In the genomic region with DNA sequence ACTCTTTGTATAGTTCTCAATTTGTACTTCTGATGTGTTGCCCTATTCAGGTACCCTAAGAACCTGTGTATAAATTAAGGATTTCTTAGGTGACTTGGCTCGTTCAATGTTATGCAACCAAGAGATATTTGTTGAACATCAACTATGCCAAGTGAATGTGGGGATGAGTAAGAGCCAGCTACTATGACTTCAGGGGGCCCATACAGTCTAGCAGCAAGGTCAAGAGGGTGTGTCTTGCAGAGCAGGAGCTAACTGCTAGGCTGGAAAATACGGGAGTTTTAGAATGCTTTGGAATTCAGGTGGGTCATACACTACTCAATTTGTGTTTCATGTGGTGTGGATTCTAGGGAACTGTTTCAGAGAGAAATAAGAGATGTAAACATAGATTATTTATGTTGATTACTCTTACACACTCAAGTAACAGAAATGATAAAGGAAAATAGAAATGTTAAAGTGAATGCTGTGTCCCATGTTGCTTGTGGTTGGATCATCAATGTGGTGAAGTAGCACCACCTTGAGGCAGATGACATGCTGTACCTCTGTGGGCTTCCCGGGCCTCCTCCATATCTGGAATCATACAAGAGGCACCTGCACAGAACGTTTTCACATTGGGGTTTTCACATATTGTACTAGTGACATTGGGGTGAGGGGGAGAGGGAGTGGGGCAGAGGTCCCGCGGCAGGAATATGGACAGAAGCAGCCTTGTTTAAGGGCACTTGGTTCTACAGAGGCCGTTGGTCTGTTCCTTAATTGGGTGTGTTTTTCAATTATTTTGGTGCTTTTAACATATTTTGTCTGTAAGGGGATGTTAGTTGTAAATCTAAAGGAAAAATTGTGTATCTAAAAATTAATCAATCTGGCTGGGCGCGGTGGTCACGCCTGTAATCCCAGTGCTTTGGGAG, we compare ENCODE assay signal across 1 cellular context.
TF ChIP-seq lines count a peak whose summit lies in the region.

No MANE protein-coding gene starts in this region.

TF ChIP-seq in GM12878, 131 proteins besides CTCF, POLR2A, EP300 and RAD21 (continued from another document):
- no peak for TF ChIP-seq HDAC2 (IDR thresholded peaks at IDR 0.05)
- TF ChIP-seq SMAD5 (IDR thresholded peaks at IDR 0.05; ENCODE audit: low read depth) = peak; percentile 57; the same call in 1 of the 2 replicates
- 0 out of 2 replicates have a peak, but pooled peaks have one; percentile 36 for TF ChIP-seq YY1 (IDR thresholded peaks at IDR 0.05; ENCODE audit: low read depth, low read length)
- TF ChIP-seq RELA (IDR thresholded peaks at IDR 0.05; ENCODE audit: borderline replicate concordance, partially characterized antibody) = peak; percentile 47
- TF ChIP-seq RUNX3 (IDR thresholded peaks at IDR 0.05; ENCODE audit: low read length) = peak; percentile 87
- TF ChIP-seq, protein P1, sequence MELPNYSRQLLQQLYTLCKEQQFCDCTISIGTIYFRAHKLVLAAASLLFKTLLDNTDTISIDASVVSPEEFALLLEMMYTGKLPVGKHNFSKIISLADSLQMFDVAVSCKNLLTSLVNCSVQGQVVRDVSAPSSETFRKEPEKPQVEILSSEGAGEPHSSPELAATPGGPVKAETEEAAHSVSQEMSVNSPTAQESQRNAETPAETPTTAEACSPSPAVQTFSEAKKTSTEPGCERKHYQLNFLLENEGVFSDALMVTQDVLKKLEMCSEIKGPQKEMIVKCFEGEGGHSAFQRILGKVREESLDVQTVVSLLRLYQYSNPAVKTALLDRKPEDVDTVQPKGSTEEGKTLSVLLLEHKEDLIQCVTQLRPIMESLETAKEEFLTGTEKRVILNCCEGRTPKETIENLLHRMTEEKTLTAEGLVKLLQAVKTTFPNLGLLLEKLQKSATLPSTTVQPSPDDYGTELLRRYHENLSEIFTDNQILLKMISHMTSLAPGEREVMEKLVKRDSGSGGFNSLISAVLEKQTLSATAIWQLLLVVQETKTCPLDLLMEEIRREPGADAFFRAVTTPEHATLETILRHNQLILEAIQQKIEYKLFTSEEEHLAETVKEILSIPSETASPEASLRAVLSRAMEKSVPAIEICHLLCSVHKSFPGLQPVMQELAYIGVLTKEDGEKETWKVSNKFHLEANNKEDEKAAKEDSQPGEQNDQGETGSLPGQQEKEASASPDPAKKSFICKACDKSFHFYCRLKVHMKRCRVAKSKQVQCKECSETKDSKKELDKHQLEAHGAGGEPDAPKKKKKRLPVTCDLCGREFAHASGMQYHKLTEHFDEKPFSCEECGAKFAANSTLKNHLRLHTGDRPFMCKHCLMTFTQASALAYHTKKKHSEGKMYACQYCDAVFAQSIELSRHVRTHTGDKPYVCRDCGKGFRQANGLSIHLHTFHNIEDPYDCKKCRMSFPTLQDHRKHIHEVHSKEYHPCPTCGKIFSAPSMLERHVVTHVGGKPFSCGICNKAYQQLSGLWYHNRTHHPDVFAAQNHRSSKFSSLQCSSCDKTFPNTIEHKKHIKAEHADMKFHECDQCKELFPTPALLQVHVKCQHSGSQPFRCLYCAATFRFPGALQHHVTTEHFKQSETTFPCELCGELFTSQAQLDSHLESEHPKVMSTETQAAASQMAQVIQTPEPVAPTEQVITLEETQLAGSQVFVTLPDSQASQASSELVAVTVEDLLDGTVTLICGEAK (IDR thresholded peaks at IDR 0.05; ENCODE audit: borderline replicate concordance) = no peak
- TF ChIP-seq, protein P2, sequence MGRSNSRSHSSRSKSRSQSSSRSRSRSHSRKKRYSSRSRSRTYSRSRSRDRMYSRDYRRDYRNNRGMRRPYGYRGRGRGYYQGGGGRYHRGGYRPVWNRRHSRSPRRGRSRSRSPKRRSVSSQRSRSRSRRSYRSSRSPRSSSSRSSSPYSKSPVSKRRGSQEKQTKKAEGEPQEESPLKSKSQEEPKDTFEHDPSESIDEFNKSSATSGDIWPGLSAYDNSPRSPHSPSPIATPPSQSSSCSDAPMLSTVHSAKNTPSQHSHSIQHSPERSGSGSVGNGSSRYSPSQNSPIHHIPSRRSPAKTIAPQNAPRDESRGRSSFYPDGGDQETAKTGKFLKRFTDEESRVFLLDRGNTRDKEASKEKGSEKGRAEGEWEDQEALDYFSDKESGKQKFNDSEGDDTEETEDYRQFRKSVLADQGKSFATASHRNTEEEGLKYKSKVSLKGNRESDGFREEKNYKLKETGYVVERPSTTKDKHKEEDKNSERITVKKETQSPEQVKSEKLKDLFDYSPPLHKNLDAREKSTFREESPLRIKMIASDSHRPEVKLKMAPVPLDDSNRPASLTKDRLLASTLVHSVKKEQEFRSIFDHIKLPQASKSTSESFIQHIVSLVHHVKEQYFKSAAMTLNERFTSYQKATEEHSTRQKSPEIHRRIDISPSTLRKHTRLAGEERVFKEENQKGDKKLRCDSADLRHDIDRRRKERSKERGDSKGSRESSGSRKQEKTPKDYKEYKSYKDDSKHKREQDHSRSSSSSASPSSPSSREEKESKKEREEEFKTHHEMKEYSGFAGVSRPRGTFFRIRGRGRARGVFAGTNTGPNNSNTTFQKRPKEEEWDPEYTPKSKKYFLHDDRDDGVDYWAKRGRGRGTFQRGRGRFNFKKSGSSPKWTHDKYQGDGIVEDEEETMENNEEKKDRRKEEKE (IDR thresholded peaks at IDR 0.05) = no peak
- TF ChIP-seq SMC3 (IDR thresholded peaks at IDR 0.05; ENCODE audit: borderline replicate concordance, low read length) = peak; percentile 64
- TF ChIP-seq PML (IDR thresholded peaks at IDR 0.05; ENCODE audit: low read length) = peak; percentile 26; the same call in 1 of the 2 replicates
- TF ChIP-seq IKZF1 (conservative IDR thresholded peaks at IDR 0.05) = no peak
- 0 out of 2 replicates have a peak, but pooled peaks have one; percentile 54 for TF ChIP-seq ZBED1 (IDR thresholded peaks at IDR 0.05; ENCODE audit: borderline replicate concordance)
